13 cellular contexts compared by ENCODE assay signal in genomic region chr20:33646959-33647602, GRCh38. TPM values are rescaled to one million over a fixed set of nuclear protein-coding genes. Genes with fewer than 3 reads are reported as not detected.
DNase-seq lines count a peak whose midpoint lies in the region; ATAC-seq and TF ChIP-seq lines count a peak whose summit lies in the region.
"Not testable (repeated sequence)": the region's sequence is repeated elsewhere in the genome, so short reads cannot be mapped to it uniquely, and the experiment has no call there.
"Had no signal": no experiment of that assay in that cellular context is flagged by ENCODE, and none has a peak within 500 bp of the region (broad histone marks: within the 10 kb centered on the region; RNA-seq: fewer than 3 reads in every experiment).

No MANE protein-coding gene starts in this region.

- not testable (repeated sequence) for H4K20me1 ChIP-seq in GM23248 (ENCODE audit: insufficient read depth); PC-3 (ENCODE audit: low read length)

- CTCF ChIA-PET in PC-3 (lab: Charles Lee) = interaction anchor here (0.6 to 1.5 kb wide), 2 partner anchors 21 to 92 kb away, joined by 3 to 12 read pairs; no protein-coding TSS in a partner anchor
- CTCF ChIA-PET in activated naive CD4-positive, alpha-beta T cell treated with anti-CD3 and anti-CD28 coated beads, Interleukin-2, amount 10 ng/mL, durations not matched to agents 7 days and 5 days (lab: Charles Lee) = interaction anchor here (1.4 kb wide), 1 partner anchor 21 kb away, joined by 4 read pairs; no protein-coding TSS in a partner anchor

- BruUV-seq in PC-3 (replicated peaks; lab: Mats Ljungman, UMichigan) = TSS peak; percentile 61

- H3K9me2 ChIP-seq in GM23248 (ENCODE audit: insufficient read depth); PC-3 (replicated peaks; ENCODE audit: low read length): not testable (repeated sequence)

- H3K4me2 ChIP-seq in GM23248 (ENCODE audit: unreplicated experiment) (peak overlapping the region; percentile 38), PC-3 (ENCODE audit: low read length) (peak overlapping the region; percentile 79)

- H3K27ac Mint-ChIP-seq in activated naive CD4-positive, alpha-beta T cell treated with anti-CD3 and anti-CD28 coated beads, Interleukin-2, amount 10 ng/mL, durations not matched to agents 7 days and 5 days = not testable (repeated sequence)
- peak overlapping the region; percentile 62 for H3K27ac Mint-ChIP-seq in central memory CD8-positive, alpha-beta T cell (ENCODE audit: low read depth)
- peak overlapping the region; percentile 12 for H3K27ac Mint-ChIP-seq in glutamatergic neuron (ENCODE audit: unreplicated experiment)

- H3K4me1 Mint-ChIP-seq in activated naive CD4-positive, alpha-beta T cell treated with anti-CD3 and anti-CD28 coated beads, Interleukin-2, amount 10 ng/mL, durations not matched to agents 7 days and 5 days = not testable (repeated sequence)
- H3K4me1 Mint-ChIP-seq in central memory CD8-positive, alpha-beta T cell = peaks cover 15% of the 10 kb centered on the region
- peaks cover 55% of the 10 kb centered on the region for H3K4me1 Mint-ChIP-seq in glutamatergic neuron (ENCODE audit: low read depth, unreplicated experiment)

- not testable (repeated sequence) for H3K9me3 ChIP-seq in GM23248 (ENCODE audit: low read depth); PC-3 (ENCODE audit: low read length); liver (ENCODE audit: control insufficient read depth in 4 of 4, low read length in 3 of 4)

- peak overlapping the region; percentile 24; the same call in 1 of the 2 replicates for H3K27ac ChIP-seq in GM23248
- not testable (repeated sequence) for H3K27ac ChIP-seq in PC-3 (ENCODE audit: low read length)
- peak overlapping the region; percentile 61 to 67 for H3K27ac ChIP-seq in liver (ENCODE audit: low read depth in 1 of 2, low read length in 2 of 2)

- not testable (repeated sequence) for ATAC-seq in PC-3; central memory CD8-positive, alpha-beta T cell (replicated peaks; ENCODE audit: extremely low read depth, poor library complexity, severe bottlenecking)
- ATAC-seq in sciatic nerve = peak; percentile 16

- WGBS in GM23248 (ENCODE audit: low coverage in 1 of 2, low lambda C conversion rate in 2 of 2, missing lambda C conversion rate in 2 of 2), 2 experiments = 80 to 81% methylated on average over 14 of the region's 14 CpGs
- 46% methylated on average over 14 of the region's 14 CpGs for WGBS in liver

- TF ChIP-seq CTCF in PC-3 (conservative IDR thresholded peaks at IDR 0.05; ENCODE audit: low read depth, low read length); glutamatergic neuron (IDR thresholded peaks at IDR 0.05; ENCODE audit: partially characterized antibody, unreplicated experiment); liver (IDR thresholded peaks at IDR 0.05; ENCODE audit: low read depth, low read length, missing input control): not testable (repeated sequence)

- not testable (repeated sequence) for H3K4me3 Mint-ChIP-seq in activated naive CD4-positive, alpha-beta T cell treated with anti-CD3 and anti-CD28 coated beads, Interleukin-2, amount 10 ng/mL, durations not matched to agents 7 days and 5 days; glutamatergic neuron (ENCODE audit: unreplicated experiment)
- peak overlapping the region; percentile 47 for H3K4me3 Mint-ChIP-seq in central memory CD8-positive, alpha-beta T cell

- H3K9me3 Mint-ChIP-seq in activated naive CD4-positive, alpha-beta T cell treated with anti-CD3 and anti-CD28 coated beads, Interleukin-2, amount 10 ng/mL, durations not matched to agents 7 days and 5 days; central memory CD8-positive, alpha-beta T cell: not testable (repeated sequence)
- peaks cover 33% of the 10 kb centered on the region for H3K9me3 Mint-ChIP-seq in glutamatergic neuron (ENCODE audit: unreplicated experiment)

- 0 out of 2 replicates have a peak overlapping the region, but pooled peaks have one; percentile 11 for H3K9ac ChIP-seq in GM23248
- H3K9ac ChIP-seq in PC-3 (ENCODE audit: low read length); liver (ENCODE audit: low read depth in 1 of 2, low read length in 2 of 2): not testable (repeated sequence)

- in situ Hi-C loops in GM23248 (cut with MboI) = loop anchor here (10.0 kb wide), 1 partner anchor 62 kb away; no protein-coding TSS in a partner anchor

- H3K4me3 ChIP-seq in GM23248; PC-3 (ENCODE audit: low read length): not testable (repeated sequence)
- H3K4me3 ChIP-seq in liver (ENCODE audit: low read depth in 1 of 3, low read length in 3 of 3) = peak overlapping the region in 1 of 3 donors; percentile 44

- not testable (repeated sequence) for H3K36me3 ChIP-seq in GM23248 (ENCODE audit: low read depth)
- H3K36me3 ChIP-seq in PC-3 (ENCODE audit: low read depth, low read length) = peaks cover 15% of the 10 kb centered on the region
- H3K36me3 ChIP-seq in liver (ENCODE audit: control insufficient read depth in 4 of 4, insufficient read depth in 3 of 4, low read depth in 1 of 4, low read length in 3 of 4) = peaks cover 4 to 19% (median 13%) of the 10 kb centered on the region in 4 donors

- H3K27me3 Mint-ChIP-seq in activated naive CD4-positive, alpha-beta T cell treated with anti-CD3 and anti-CD28 coated beads, Interleukin-2, amount 10 ng/mL, durations not matched to agents 7 days and 5 days; central memory CD8-positive, alpha-beta T cell: not testable (repeated sequence)
- H3K27me3 Mint-ChIP-seq in glutamatergic neuron (ENCODE audit: unreplicated experiment) = peaks cover 18% of the 10 kb centered on the region

- H3F3A ChIP-seq in GM23248 (ENCODE audit: insufficient read depth) = peaks cover 15% of the 10 kb centered on the region; the same call in 1 of the 2 replicates
- H3F3A ChIP-seq in PC-3 (ENCODE audit: low read length, unreplicated experiment) = not testable (repeated sequence)

- not testable (repeated sequence) for H3K79me2 ChIP-seq in GM23248 (ENCODE audit: insufficient read depth); PC-3 (ENCODE audit: low read length)

- not testable (repeated sequence) for H3K27me3 ChIP-seq in GM23248 (replicated peaks; ENCODE audit: insufficient read depth); PC-3 (ENCODE audit: low read length); liver (ENCODE audit: control insufficient read depth in 4 of 4, insufficient read depth in 4 of 4, low read length in 3 of 4)

- not testable (repeated sequence) for TF ChIP-seq RAD21 in liver (IDR thresholded peaks at IDR 0.05)

- peaks cover 18% of the 10 kb centered on the region for H3K4me1 ChIP-seq in GM23248 (ENCODE audit: insufficient read depth)
- peaks cover 32% of the 10 kb centered on the region for H3K4me1 ChIP-seq in PC-3 (ENCODE audit: insufficient read depth, low read length)
- H3K4me1 ChIP-seq in liver (ENCODE audit: control insufficient read depth in 4 of 4, insufficient read depth in 4 of 4, low read length in 3 of 4) = peaks cover 0 to 28% (median 21%) of the 10 kb centered on the region in 4 donors

- intact Hi-C loops in PC-3 (cut with micrococcal nuclease) = loop anchor here (5.0 kb wide), 2 partner anchors 85 to 130 kb away; no protein-coding TSS in a partner anchor
- intact Hi-C loops in sciatic nerve (cut with DNase I) = not testable (repeated sequence)

- not testable (repeated sequence) for H2AFZ ChIP-seq in GM23248; PC-3 (ENCODE audit: low read length)

- peak; percentile 10 for DNase-seq in AG08396 (ENCODE audit: low spot score)
- not testable (repeated sequence) for DNase-seq in GM23248; PC-3; central memory CD8-positive, alpha-beta T cell (ENCODE audit: low spot score in 2 of 2); glutamatergic neuron; sciatic nerve (ENCODE audit: low spot score)
- DNase-seq in activated naive CD4-positive, alpha-beta T cell treated with anti-CD3 and anti-CD28 coated beads, Interleukin-2, amount 10 ng/mL, durations not matched to agents 7 days and 5 days = peak; percentile 16

- peaks cover 14% of the 10 kb centered on the region for H3K36me3 Mint-ChIP-seq in activated naive CD4-positive, alpha-beta T cell treated with anti-CD3 and anti-CD28 coated beads, Interleukin-2, amount 10 ng/mL, durations not matched to agents 7 days and 5 days
- H3K36me3 Mint-ChIP-seq in central memory CD8-positive, alpha-beta T cell (ENCODE audit: insufficient read depth) = peaks cover 18% of the 10 kb centered on the region
- not testable (repeated sequence) for H3K36me3 Mint-ChIP-seq in glutamatergic neuron (ENCODE audit: unreplicated experiment)

- POLR2A ChIA-PET in PC-3 (lab: Charles Lee; ENCODE audit: unreplicated experiment) = interaction anchor here (0.6 to 1.4 kb wide), 5 partner anchors 92 to 273 kb away, joined by 4 to 12 read pairs (median 6); partner anchors contain the start of genes CBFA2T2 and SNTA1

RNA-seq across cellular contexts. Expression of gene C20orf144, which starts 15.0 kb away (rescaled TPM):
- total RNA-seq in GM23248 (2014; rRNA removed; shearing (Covaris generic)) = 0.63 TPM in 1 of 2 replicates, not detected in the other
- polyA plus RNA-seq in GM23248 (2016; fragmentation: Nextera tagmentation; extraction: Ambion mirVana) (0.25 and 0.41 TPM in 2 replicates), liver (not detected)
- total RNA-seq in PC-3 (2014; rRNA removed) (0.17 TPM in 1 of 2 replicates, not detected in the other), glutamatergic neuron (ENCODE audit: unreplicated experiment) (not detected), liver (not detected), sciatic nerve (not detected)
- total RNA-seq: cerebellum, occipital lobe, renal cortical epithelial cell, uterus had no signal
- polyA plus RNA-seq: CD4-positive, alpha-beta memory T cell had no signal

RNA-seq across cellular contexts. Expression of gene ACTL10, which starts 19.7 kb away (rescaled TPM):
- total RNA-seq in GM23248 (2014; rRNA removed; shearing (Covaris generic)) = 3.2 and 3.4 TPM in 2 replicates
- polyA plus RNA-seq in GM23248 (2016; fragmentation: Nextera tagmentation; extraction: Ambion mirVana) = 1.5 and 1.7 TPM in 2 replicates
- total RNA-seq in PC-3 (2014; rRNA removed) = 1.6 and 2.8 TPM in 2 replicates
- 1.0 TPM for total RNA-seq in glutamatergic neuron (ENCODE audit: unreplicated experiment)
- total RNA-seq in liver = under 1 TPM; 0.33 to 0.50 TPM
- under 1 TPM; 0.10 to 0.37 TPM for polyA plus RNA-seq in liver
- 0.71 TPM for total RNA-seq in sciatic nerve

RNA-seq across cellular contexts. Expression of gene NECAB3, which starts 27.1 kb away (rescaled TPM):
- 27.1 and 27.3 TPM in 2 replicates for total RNA-seq in GM23248 (2014; rRNA removed; shearing (Covaris generic))
- polyA plus RNA-seq in GM23248 (2016; fragmentation: Nextera tagmentation; extraction: Ambion mirVana) = 11.0 and 13.4 TPM in 2 replicates
- 41.2 and 43.5 TPM in 2 replicates for total RNA-seq in PC-3 (2014; rRNA removed)
- total RNA-seq in glutamatergic neuron (ENCODE audit: unreplicated experiment) = 146 TPM
- 10 to 100 TPM; 11.0 to 14.8 TPM for total RNA-seq in liver
- polyA plus RNA-seq in liver = 10 to 100 TPM; 10.5 to 11.2 TPM
- 24.1 TPM for total RNA-seq in sciatic nerve

RNA-seq across cellular contexts. Expression of gene E2F1, which starts 39.1 kb away (rescaled TPM):
- total RNA-seq in GM23248 (2014; rRNA removed; shearing (Covaris generic)) = 9.0 and 12.9 TPM in 2 replicates
- polyA plus RNA-seq in GM23248 (2016; fragmentation: Nextera tagmentation; extraction: Ambion mirVana) (4.3 and 4.9 TPM in 2 replicates), liver (1 to 10 TPM in 1 of 2 donors, under 1 TPM in 1; 0.10 to 1.6 TPM)
- total RNA-seq in PC-3 (2014; rRNA removed) (63.7 and 72.2 TPM in 2 replicates), glutamatergic neuron (ENCODE audit: unreplicated experiment) (66.0 TPM), liver (10 to 100 TPM in 1 of 2 donors, under 1 TPM in 1; 0.17 to 11.0 TPM), sciatic nerve (1.4 TPM)
